ENCODE assay signal across 7 cellular contexts in genomic region chr22:20659920-20660319, GRCh38.
"Had no signal": no experiment of that assay in that cellular context is flagged by ENCODE, and none has a peak within 500 bp of the region (broad histone marks: within the 10 kb centered on the region; RNA-seq: fewer than 3 reads in every experiment).

No MANE protein-coding gene starts in this region.

- H3K4me2 ChIP-seq: KMS-11 had no signal

- ATAC-seq: HepG2 had no signal

- DNase-seq: IMR-90, KBM-7, KG1 had no signal

- H3K27ac ChIP-seq: HL-60, KMS-11 had no signal

- H3K9ac ChIP-seq: KMS-11 had no signal

- FAIRE-seq: HepG2, HTR-8/SVneo had no signal
